ENCODE assay signal across 1 cellular context in genomic region chr20:20938131-20938530, GRCh38.
TF ChIP-seq lines count a peak whose summit lies in the region.

No MANE protein-coding gene starts in this region.

TF ChIP-seq in GM23338, 12 proteins besides CTCF, POLR2A, EP300 and RAD21 (continued from another document):
- TF ChIP-seq ZNF462 (CRISPR knock-in tag; IDR thresholded peaks at IDR 0.05) (no peak), EZH2phosphoT487 (IDR thresholded peaks at IDR 0.05; ENCODE audit: unreplicated experiment) (no peak), ZNF114 (CRISPR knock-in tag; IDR thresholded peaks at IDR 0.05) (no peak), POLR2AphosphoS5 (IDR thresholded peaks at IDR 0.05; ENCODE audit: low read depth) (no peak), CREB1 (CRISPR knock-in tag; IDR thresholded peaks at IDR 0.05; ENCODE audit: low read depth) (no peak), ZNF331 (CRISPR knock-in tag; IDR thresholded peaks at IDR 0.05; ENCODE audit: low read depth) (no peak), ETS1 (IDR thresholded peaks at IDR 0.05) (no peak), EZH2 (IDR thresholded peaks at IDR 0.05; ENCODE audit: low read depth, unreplicated experiment) (no peak), NANOG (IDR thresholded peaks at IDR 0.05; ENCODE audit: borderline replicate concordance) (no peak)
- TF ChIP-seq, protein P1, sequence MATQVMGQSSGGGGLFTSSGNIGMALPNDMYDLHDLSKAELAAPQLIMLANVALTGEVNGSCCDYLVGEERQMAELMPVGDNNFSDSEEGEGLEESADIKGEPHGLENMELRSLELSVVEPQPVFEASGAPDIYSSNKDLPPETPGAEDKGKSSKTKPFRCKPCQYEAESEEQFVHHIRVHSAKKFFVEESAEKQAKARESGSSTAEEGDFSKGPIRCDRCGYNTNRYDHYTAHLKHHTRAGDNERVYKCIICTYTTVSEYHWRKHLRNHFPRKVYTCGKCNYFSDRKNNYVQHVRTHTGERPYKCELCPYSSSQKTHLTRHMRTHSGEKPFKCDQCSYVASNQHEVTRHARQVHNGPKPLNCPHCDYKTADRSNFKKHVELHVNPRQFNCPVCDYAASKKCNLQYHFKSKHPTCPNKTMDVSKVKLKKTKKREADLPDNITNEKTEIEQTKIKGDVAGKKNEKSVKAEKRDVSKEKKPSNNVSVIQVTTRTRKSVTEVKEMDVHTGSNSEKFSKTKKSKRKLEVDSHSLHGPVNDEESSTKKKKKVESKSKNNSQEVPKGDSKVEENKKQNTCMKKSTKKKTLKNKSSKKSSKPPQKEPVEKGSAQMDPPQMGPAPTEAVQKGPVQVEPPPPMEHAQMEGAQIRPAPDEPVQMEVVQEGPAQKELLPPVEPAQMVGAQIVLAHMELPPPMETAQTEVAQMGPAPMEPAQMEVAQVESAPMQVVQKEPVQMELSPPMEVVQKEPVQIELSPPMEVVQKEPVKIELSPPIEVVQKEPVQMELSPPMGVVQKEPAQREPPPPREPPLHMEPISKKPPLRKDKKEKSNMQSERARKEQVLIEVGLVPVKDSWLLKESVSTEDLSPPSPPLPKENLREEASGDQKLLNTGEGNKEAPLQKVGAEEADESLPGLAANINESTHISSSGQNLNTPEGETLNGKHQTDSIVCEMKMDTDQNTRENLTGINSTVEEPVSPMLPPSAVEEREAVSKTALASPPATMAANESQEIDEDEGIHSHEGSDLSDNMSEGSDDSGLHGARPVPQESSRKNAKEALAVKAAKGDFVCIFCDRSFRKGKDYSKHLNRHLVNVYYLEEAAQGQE (IDR thresholded peaks at IDR 0.05; ENCODE audit: unreplicated experiment): no peak
